In genomic region chr10:75428434-75429158, GRCh38 we compare ENCODE assay signal across 1 cellular context.
TF ChIP-seq lines count a peak whose summit lies in the region.

No MANE protein-coding gene starts in this region.

TF ChIP-seq in endothelial cell of umbilical vein, 7 proteins besides CTCF, POLR2A, EP300 and RAD21:
- TF ChIP-seq JUN (IDR thresholded peaks at IDR 0.05; ENCODE audit: borderline replicate concordance, insufficient read depth, insufficient read length, low read depth) (peak; percentile 39), POLR2AphosphoS5 (IDR thresholded peaks at IDR 0.05; ENCODE audit: insufficient read depth, low read depth, low read length) (no peak), EZH2 (IDR thresholded peaks at IDR 0.05; ENCODE audit: borderline replicate concordance, low read depth, low read length, severe bottlenecking) (no peak)
